Comparison of ENCODE assay signal across 12 cellular contexts in the genomic region with DNA sequence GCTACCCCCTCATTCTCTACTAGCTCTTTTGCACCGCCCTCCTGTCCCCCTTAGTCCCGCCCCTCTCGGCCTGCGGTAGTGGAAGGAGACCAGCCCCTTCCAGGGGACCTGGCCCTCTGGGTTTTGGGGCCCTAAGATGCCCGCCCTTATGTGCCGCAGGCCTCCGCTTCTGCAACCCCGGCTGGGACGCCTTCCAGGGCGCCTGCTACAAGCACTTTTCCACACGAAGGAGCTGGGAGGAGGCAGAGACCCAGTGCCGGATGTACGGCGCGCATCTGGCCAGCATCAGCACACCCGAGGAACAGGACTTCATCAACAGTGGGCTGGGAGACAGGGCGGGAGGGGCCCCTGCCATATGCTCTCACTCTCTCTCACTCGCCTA. TPM values are rescaled to one million over a fixed set of nuclear protein-coding genes. Genes with fewer than 3 reads are reported as not detected.
DNase-seq lines count a peak whose midpoint lies in the region; ATAC-seq and TF ChIP-seq lines count a peak whose summit lies in the region.
"Had no signal": no experiment of that assay in that cellular context is flagged by ENCODE, and none has a peak within 500 bp of the region (broad histone marks: within the 10 kb centered on the region; RNA-seq: fewer than 3 reads in every experiment).

No MANE protein-coding gene starts in this region.

- no peaks in the 10 kb centered on the region for H3K27me3 ChIP-seq in thoracic aorta (replicated peaks; ENCODE audit: insufficient read depth)

- intact Hi-C loops in left colon (cut with DNase I, micrococcal nuclease) = no loop called here

- peaks cover 60% of the 10 kb centered on the region for H3K27me3 Mint-ChIP-seq in activated T-cell treated with anti-CD3 and anti-CD28 coated beads, Interleukin-2, amount 50 U/mL, for 24 hours

- H3K27ac ChIP-seq in thoracic aorta = no peak overlapping the region

- no peaks in the 10 kb centered on the region for H3K36me3 ChIP-seq in thoracic aorta

- H3K4me1 ChIP-seq in thoracic aorta (ENCODE audit: control insufficient read depth in 1 of 2, low read depth in 2 of 2) = peaks cover 25 to 49% of the 10 kb centered on the region in 2 donors

- no peak overlapping the region for H3K27ac Mint-ChIP-seq in activated T-cell treated with anti-CD3 and anti-CD28 coated beads, Interleukin-2, amount 50 U/mL, for 24 hours
- H3K27ac Mint-ChIP-seq: activated CD4-positive, alpha-beta T cell treated with anti-CD3 and anti-CD28 coated beads, Interleukin-2, amount 10 ng/mL, durations not matched to agents 7 days and 5 days had no signal

- no peaks in the 10 kb centered on the region for H3K9me3 Mint-ChIP-seq in activated T-cell treated with anti-CD3 and anti-CD28 coated beads, Interleukin-2, amount 50 U/mL, for 24 hours
- H3K9me3 Mint-ChIP-seq: activated CD4-positive, alpha-beta T cell treated with anti-CD3 and anti-CD28 coated beads, Interleukin-2, amount 10 ng/mL, durations not matched to agents 7 days and 5 days had no signal

- TF ChIP-seq CTCF in thoracic aorta (IDR thresholded peaks at IDR 0.05) = no peak

- peak overlapping the region; percentile 67 for H3K4me3 ChIP-seq in thoracic aorta

- peak; percentile 49 for DNase-seq in activated T-cell treated with anti-CD3 and anti-CD28 coated beads, Interleukin-2, amount 50 U/mL, for 24 hours
- DNase-seq in activated T-cell treated with anti-CD3 and anti-CD28 coated beads for 4 hours (no peak), amniotic epithelial cell (ENCODE audit: low read depth) (peak; percentile 33), left colon (peak; percentile 21 to 45), thoracic aorta (ENCODE audit: low spot score) (no peak), GM19238 (ENCODE audit: insufficient read length, low spot score) (no peak), foreskin melanocyte (no peak)

- peaks cover 47% of the 10 kb centered on the region for H3K4me1 Mint-ChIP-seq in activated T-cell treated with anti-CD3 and anti-CD28 coated beads, Interleukin-2, amount 50 U/mL, for 24 hours (ENCODE audit: low read depth)

- peak overlapping the region; percentile 70 for H3K4me3 Mint-ChIP-seq in activated T-cell treated with anti-CD3 and anti-CD28 coated beads, Interleukin-2, amount 50 U/mL, for 24 hours
- H3K4me3 Mint-ChIP-seq: activated CD4-positive, alpha-beta T cell treated with anti-CD3 and anti-CD28 coated beads, Interleukin-2, amount 10 ng/mL, durations not matched to agents 7 days and 5 days had no signal

- peaks cover 4% of the 10 kb centered on the region for H3K36me3 Mint-ChIP-seq in activated T-cell treated with anti-CD3 and anti-CD28 coated beads, Interleukin-2, amount 50 U/mL, for 24 hours (ENCODE audit: low read depth)

- no peak for ATAC-seq in left colon
- no peak for ATAC-seq in thoracic aorta (ENCODE audit: insufficient number of reproducible peaks, low FRiP score, low read depth)
- no peak for ATAC-seq in GM21360 (IDR thresholded peaks at IDR 0.05; ENCODE audit: unreplicated experiment)

- H3K9me3 ChIP-seq in thoracic aorta = no peaks in the 10 kb centered on the region
- H3K9me3 ChIP-seq: Caco-2 had no signal

RNA-seq across cellular contexts. Expression of gene BCAN, which starts 14.9 kb away (rescaled TPM):
- not detected for total RNA-seq in left colon
- under 1 TPM; 0.54 to 0.99 TPM for total RNA-seq in thoracic aorta
- total RNA-seq: activated CD4-positive, alpha-beta T cell treated with anti-CD3 and anti-CD28 coated beads, Interleukin-2, amount 10 ng/mL, durations not matched to agents 7 days and 5 days; Caco-2; M059J; pulmonary artery endothelial cell had no signal

RNA-seq across cellular contexts. Expression of gene NES, which starts 20.4 kb away (rescaled TPM):
- total RNA-seq in left colon (1 to 10 TPM; 3.6 to 6.8 TPM), thoracic aorta (10 to 100 TPM; 30.6 to 30.9 TPM)
- total RNA-seq: activated CD4-positive, alpha-beta T cell treated with anti-CD3 and anti-CD28 coated beads, Interleukin-2, amount 10 ng/mL, durations not matched to agents 7 days and 5 days had no signal

RNA-seq across cellular contexts. Expression of gene HAPLN2, which starts 37.6 kb away (rescaled TPM):
- total RNA-seq in left colon (not detected), thoracic aorta (1 to 10 TPM in 1 of 2 donors, not detected in 1; 1.2 TPM)
- total RNA-seq: Caco-2, M059J, pulmonary artery endothelial cell had no signal

RNA-seq across cellular contexts. Expression of gene CRABP2, which starts 48.6 kb away (rescaled TPM):
- total RNA-seq in left colon (under 1 TPM; 0.73 to 0.98 TPM), thoracic aorta (1 to 10 TPM; 1.3 to 7.0 TPM)

RNA-seq across cellular contexts. Expression of gene GPATCH4, which starts 55.5 kb away (rescaled TPM):
- total RNA-seq in left colon (10 to 100 TPM; 13.8 to 20.1 TPM), thoracic aorta (10 to 100 TPM in 1 of 2 donors, 1 to 10 TPM in 1; 8.1 to 69.3 TPM)

Comparison
In these comparisons a context has a peak if more than half of its experiments do, and no peak if none do; other contexts are left out.
1. DNase-seq: peak in activated T-cell treated with anti-CD3 and anti-CD28 coated beads, Interleukin-2, amount 50 U/mL, for 24 hours (single experiment), amniotic epithelial cell (single experiment) and left colon (2 of 2); none in activated T-cell treated with anti-CD3 and anti-CD28 coated beads for 4 hours (single experiment), thoracic aorta (single experiment), GM19238 (single experiment) and foreskin melanocyte (single experiment).
2. RNA of gene NES, which starts 20.4 kb away (total RNA-seq): 30.6 to 30.9 TPM in thoracic aorta; 3.6 to 6.8 TPM in left colon; every median in the first group is over 4 times any median in the second.